ENCODE assay signal across 8 cellular contexts in the genomic region with DNA sequence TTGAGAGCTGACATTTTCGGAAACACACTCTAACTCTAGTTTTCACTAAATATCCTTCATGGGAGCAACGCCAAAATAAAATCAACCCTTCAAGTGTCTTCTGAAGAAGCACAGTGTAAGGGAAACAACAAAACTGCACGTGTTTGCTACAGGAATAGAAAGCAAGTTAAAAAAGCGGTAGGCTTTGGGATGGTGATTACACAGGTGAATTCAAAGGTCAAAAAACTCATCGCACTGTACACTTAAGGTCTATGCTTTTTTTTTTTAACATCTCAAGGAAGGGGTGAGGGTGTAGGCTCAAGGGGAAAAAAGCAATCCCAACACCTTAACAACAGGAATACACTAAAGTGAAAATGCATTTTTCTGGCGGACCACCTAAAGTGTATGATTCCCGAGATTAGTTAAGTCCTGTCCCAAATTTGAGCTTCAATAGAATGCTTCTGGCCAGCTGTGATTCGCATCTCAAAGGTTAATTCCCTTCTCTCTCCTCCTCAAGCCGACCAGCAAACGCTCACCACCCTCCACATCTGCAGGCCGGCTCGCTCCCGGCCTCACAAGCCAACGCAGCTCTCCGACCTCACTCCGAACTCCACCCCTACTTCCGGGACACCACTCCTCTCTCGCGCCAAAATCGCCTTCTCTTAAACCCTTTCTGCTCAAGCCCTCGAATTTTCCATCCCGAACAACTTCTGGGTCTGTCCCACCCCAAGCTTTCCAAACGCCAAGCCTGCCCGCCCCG. TPM values are rescaled to one million over a fixed set of nuclear protein-coding genes. Genes with fewer than 3 reads are reported as not detected.
A peak's percentile ranks its signal among the peaks of the same experiment; 100 is the strongest.
DNase-seq lines count a peak whose midpoint lies in the region; ATAC-seq and TF ChIP-seq lines count a peak whose summit lies in the region.

No MANE protein-coding gene starts in this region.

- no peaks in the 10 kb centered on the region for H3K27me3 Mint-ChIP-seq in T-helper 17 cell

- H3K4me3 ChIP-seq in Loucy (ENCODE audit: low read length, poor library complexity, severe bottlenecking) (peak overlapping the region; percentile 98), dorsolateral prefrontal cortex (peak overlapping the region; percentile 56 to 97 (median 87)), liver (ENCODE audit: low read depth in 1 of 3, low read length in 3 of 3) (peak overlapping the region; percentile 91 to 97 (median 93))

- H3K79me2 ChIP-seq in Loucy (ENCODE audit: insufficient read depth, low read length), result peaks cover 61% of the 10 kb centered on the region

- H2AFZ ChIP-seq in Loucy (ENCODE audit: low read length), result peak overlapping the region; percentile 71; the same call in 1 of the 2 replicates

- under 1% methylated on average over 25 of the region's 25 CpGs for WGBS in liver

- H3K4me2 ChIP-seq in Loucy (ENCODE audit: low read depth, low read length, poor library complexity, severe bottlenecking), result peak overlapping the region; percentile 95

- peak overlapping the region in 56 of 59 donors; percentile 81 to 100 (median 97) for H3K27ac ChIP-seq in dorsolateral prefrontal cortex
- peak overlapping the region; percentile 95 to 97 for H3K27ac ChIP-seq in liver (ENCODE audit: low read depth in 1 of 2, low read length in 2 of 2)

- H3K4me1 ChIP-seq in Loucy (ENCODE audit: insufficient read depth, low read length, poor library complexity, severe bottlenecking), result peaks cover 37% of the 10 kb centered on the region
- peaks cover 5 to 37% (median 16%) of the 10 kb centered on the region in 4 donors for H3K4me1 ChIP-seq in liver (ENCODE audit: control insufficient read depth in 4 of 4, insufficient read depth in 4 of 4, low read length in 3 of 4)

- no peak for TF ChIP-seq CTCF in Loucy (conservative IDR thresholded peaks at IDR 0.05; ENCODE audit: low read length)
- TF ChIP-seq CTCF in dorsolateral prefrontal cortex (IDR thresholded peaks at IDR 0.05 in 54 of 56, conservative IDR thresholded peaks at IDR 0.05 in 2 of 56; ENCODE audit: low read depth in 1 of 56, partially characterized antibody in 56 of 56), result no peak
- no peak for TF ChIP-seq CTCF in liver (IDR thresholded peaks at IDR 0.05; ENCODE audit: low read depth, low read length, missing input control)

- H3K27me3 ChIP-seq in Loucy (ENCODE audit: insufficient read depth, low read length, poor library complexity, severe bottlenecking), result no peaks in the 10 kb centered on the region
- no peaks in the 10 kb centered on the region for H3K27me3 ChIP-seq in dorsolateral prefrontal cortex
- no peaks in the 10 kb centered on the region for H3K27me3 ChIP-seq in liver (ENCODE audit: control insufficient read depth in 4 of 4, insufficient read depth in 4 of 4, low read length in 3 of 4)

- no peaks in the 10 kb centered on the region for H3K9me2 ChIP-seq in Loucy (replicated peaks; ENCODE audit: low read depth, low read length)

- no peak for ATAC-seq in T-helper 17 cell

- H3K4me3 Mint-ChIP-seq in T-helper 17 cell, result peak overlapping the region; percentile 99

- H3K9ac ChIP-seq in Loucy (ENCODE audit: low read depth, low read length, poor library complexity, severe bottlenecking), result peak overlapping the region; percentile 93
- peak overlapping the region; percentile 62 to 77 for H3K9ac ChIP-seq in liver (ENCODE audit: low read depth in 1 of 2, low read length in 2 of 2)

- intact Hi-C loops in dorsolateral prefrontal cortex (cut with DNase I), result loop anchor here (2.0 to 10.0 kb wide), 3 partner anchors 30 to 348 kb away; no protein-coding TSS in a partner anchor

- H3K9me3 ChIP-seq in Loucy (ENCODE audit: insufficient read depth, low read depth, low read length), result no peaks in the 10 kb centered on the region
- H3K9me3 ChIP-seq in T-helper 17 cell (ENCODE audit: control insufficient read depth, low read length, poor library complexity, severe bottlenecking), result no peaks in the 10 kb centered on the region
- H3K9me3 ChIP-seq in liver (ENCODE audit: control insufficient read depth in 4 of 4, low read length in 3 of 4), result no peaks in the 10 kb centered on the region

- no peak for TF ChIP-seq RAD21 in liver (IDR thresholded peaks at IDR 0.05)

- H3K27ac Mint-ChIP-seq in T-helper 17 cell, result peak overlapping the region; percentile 99

- peak; percentile 42 for DNase-seq in activated naive CD4-positive, alpha-beta T cell treated with Interleukin-2 at 50 U/mL for 16 hours
- no peak for DNase-seq in activated naive CD4-positive, alpha-beta T cell (lab: John Stamatoyannopoulos, UW)
- DNase-seq in HCEC 1CT (peak; percentile 70), T-helper 17 cell (no peak), dorsolateral prefrontal cortex (peak in 5 of 10 donors; percentile 9 to 58 (median 21))
- peak; percentile 16 for DNase-seq in stimulated activated CD8-positive, alpha-beta memory T cell treated with anti-CD3 and anti-CD28 coated beads, Interleukin-4, amount 100 ng/mL, for 24 hours (ENCODE audit: low read depth)

- H3K4me1 Mint-ChIP-seq in T-helper 17 cell, result peaks cover 62% of the 10 kb centered on the region

- H3K36me3 Mint-ChIP-seq in T-helper 17 cell (ENCODE audit: low read depth), result peaks cover 7% of the 10 kb centered on the region

- no peaks in the 10 kb centered on the region for H3K36me3 ChIP-seq in Loucy (ENCODE audit: insufficient read depth, low read length)
- no peaks in the 10 kb centered on the region for H3K36me3 ChIP-seq in liver (ENCODE audit: control insufficient read depth in 4 of 4, insufficient read depth in 3 of 4, low read depth in 1 of 4, low read length in 3 of 4)

- no peaks in the 10 kb centered on the region for H3F3A ChIP-seq in Loucy (ENCODE audit: low read depth)

- peaks cover 53% of the 10 kb centered on the region for H4K20me1 ChIP-seq in Loucy (ENCODE audit: insufficient read depth, low read length, poor library complexity, severe bottlenecking)

TF ChIP-seq in liver, 16 proteins besides CTCF, POLR2A, EP300 and RAD21 (continues in another document):
- TF ChIP-seq SP1 (IDR thresholded peaks at IDR 0.05), result no peak
- TF ChIP-seq JUND (IDR thresholded peaks at IDR 0.05), result no peak
- TF ChIP-seq GABPA (IDR thresholded peaks at IDR 0.05 in 1 of 2, conservative IDR thresholded peaks at IDR 0.05 in 1 of 2), result no peak
- TF ChIP-seq YY1 (IDR thresholded peaks at IDR 0.05), result peak; percentile 8
- TF ChIP-seq HNF4A (conservative IDR thresholded peaks at IDR 0.05), result peak; percentile 12 to 15
- TF ChIP-seq, protein P1, sequence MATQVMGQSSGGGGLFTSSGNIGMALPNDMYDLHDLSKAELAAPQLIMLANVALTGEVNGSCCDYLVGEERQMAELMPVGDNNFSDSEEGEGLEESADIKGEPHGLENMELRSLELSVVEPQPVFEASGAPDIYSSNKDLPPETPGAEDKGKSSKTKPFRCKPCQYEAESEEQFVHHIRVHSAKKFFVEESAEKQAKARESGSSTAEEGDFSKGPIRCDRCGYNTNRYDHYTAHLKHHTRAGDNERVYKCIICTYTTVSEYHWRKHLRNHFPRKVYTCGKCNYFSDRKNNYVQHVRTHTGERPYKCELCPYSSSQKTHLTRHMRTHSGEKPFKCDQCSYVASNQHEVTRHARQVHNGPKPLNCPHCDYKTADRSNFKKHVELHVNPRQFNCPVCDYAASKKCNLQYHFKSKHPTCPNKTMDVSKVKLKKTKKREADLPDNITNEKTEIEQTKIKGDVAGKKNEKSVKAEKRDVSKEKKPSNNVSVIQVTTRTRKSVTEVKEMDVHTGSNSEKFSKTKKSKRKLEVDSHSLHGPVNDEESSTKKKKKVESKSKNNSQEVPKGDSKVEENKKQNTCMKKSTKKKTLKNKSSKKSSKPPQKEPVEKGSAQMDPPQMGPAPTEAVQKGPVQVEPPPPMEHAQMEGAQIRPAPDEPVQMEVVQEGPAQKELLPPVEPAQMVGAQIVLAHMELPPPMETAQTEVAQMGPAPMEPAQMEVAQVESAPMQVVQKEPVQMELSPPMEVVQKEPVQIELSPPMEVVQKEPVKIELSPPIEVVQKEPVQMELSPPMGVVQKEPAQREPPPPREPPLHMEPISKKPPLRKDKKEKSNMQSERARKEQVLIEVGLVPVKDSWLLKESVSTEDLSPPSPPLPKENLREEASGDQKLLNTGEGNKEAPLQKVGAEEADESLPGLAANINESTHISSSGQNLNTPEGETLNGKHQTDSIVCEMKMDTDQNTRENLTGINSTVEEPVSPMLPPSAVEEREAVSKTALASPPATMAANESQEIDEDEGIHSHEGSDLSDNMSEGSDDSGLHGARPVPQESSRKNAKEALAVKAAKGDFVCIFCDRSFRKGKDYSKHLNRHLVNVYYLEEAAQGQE (IDR thresholded peaks at IDR 0.05), result no peak
- TF ChIP-seq TAF1 (conservative IDR thresholded peaks at IDR 0.05), result no peak
- TF ChIP-seq, protein P2, sequence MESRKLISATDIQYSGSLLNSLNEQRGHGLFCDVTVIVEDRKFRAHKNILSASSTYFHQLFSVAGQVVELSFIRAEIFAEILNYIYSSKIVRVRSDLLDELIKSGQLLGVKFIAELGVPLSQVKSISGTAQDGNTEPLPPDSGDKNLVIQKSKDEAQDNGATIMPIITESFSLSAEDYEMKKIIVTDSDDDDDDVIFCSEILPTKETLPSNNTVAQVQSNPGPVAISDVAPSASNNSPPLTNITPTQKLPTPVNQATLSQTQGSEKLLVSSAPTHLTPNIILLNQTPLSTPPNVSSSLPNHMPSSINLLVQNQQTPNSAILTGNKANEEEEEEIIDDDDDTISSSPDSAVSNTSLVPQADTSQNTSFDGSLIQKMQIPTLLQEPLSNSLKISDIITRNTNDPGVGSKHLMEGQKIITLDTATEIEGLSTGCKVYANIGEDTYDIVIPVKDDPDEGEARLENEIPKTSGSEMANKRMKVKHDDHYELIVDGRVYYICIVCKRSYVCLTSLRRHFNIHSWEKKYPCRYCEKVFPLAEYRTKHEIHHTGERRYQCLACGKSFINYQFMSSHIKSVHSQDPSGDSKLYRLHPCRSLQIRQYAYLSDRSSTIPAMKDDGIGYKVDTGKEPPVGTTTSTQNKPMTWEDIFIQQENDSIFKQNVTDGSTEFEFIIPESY (IDR thresholded peaks at IDR 0.05), result no peak
- TF ChIP-seq NR2F2 (IDR thresholded peaks at IDR 0.05), result no peak
- no peak for TF ChIP-seq HNF4G (IDR thresholded peaks at IDR 0.05)
- no peak for TF ChIP-seq EGR1 (IDR thresholded peaks at IDR 0.05; ENCODE audit: low read depth in 2 of 2)
- peak in 1 of 2 donors; percentile 14 for TF ChIP-seq RXRA (IDR thresholded peaks at IDR 0.05)
- TF ChIP-seq FOXA1 (IDR thresholded peaks at IDR 0.05), result no peak
- TF ChIP-seq, protein P3, sequence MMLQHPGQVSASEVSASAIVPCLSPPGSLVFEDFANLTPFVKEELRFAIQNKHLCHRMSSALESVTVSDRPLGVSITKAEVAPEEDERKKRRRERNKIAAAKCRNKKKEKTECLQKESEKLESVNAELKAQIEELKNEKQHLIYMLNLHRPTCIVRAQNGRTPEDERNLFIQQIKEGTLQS (IDR thresholded peaks at IDR 0.05), result no peak
- no peak for TF ChIP-seq FOXA2 (IDR thresholded peaks at IDR 0.05)

RNA-seq across cellular contexts. Expression of a gene that starts 1.1 kb away (rescaled TPM):
- 100 to 1,000 TPM; 156 to 163 TPM for total RNA-seq in T-helper 17 cell
- total RNA-seq in dorsolateral prefrontal cortex, result 100 to 1,000 TPM; 101 to 209 (median 139) TPM
- 10 to 100 TPM; 21.4 to 38.8 TPM for total RNA-seq in liver
- polyA plus RNA-seq in liver, result 10 to 100 TPM; 16.7 to 50.8 TPM

RNA-seq across cellular contexts. Expression of a gene that starts 31.4 kb away (rescaled TPM):
- total RNA-seq in T-helper 17 cell, result under 1 TPM; 0.35 to 0.37 TPM
- total RNA-seq in dorsolateral prefrontal cortex, result 10 to 100 TPM; 19.0 to 43.3 (median 29.8) TPM
- 1 to 10 TPM; 3.6 to 6.1 TPM for total RNA-seq in liver
- polyA plus RNA-seq in liver, result 1 to 10 TPM; 2.6 to 3.3 TPM

Comparison
In these comparisons a context has a peak if more than half of its experiments do, and no peak if none do; other contexts are left out.
1. DNase-seq: peak in activated naive CD4-positive, alpha-beta T cell treated with Interleukin-2 at 50 U/mL for 16 hours (single experiment), HCEC 1CT (single experiment) and stimulated activated CD8-positive, alpha-beta memory T cell treated with anti-CD3 and anti-CD28 coated beads, Interleukin-4, amount 100 ng/mL, for 24 hours (single experiment); none in activated naive CD4-positive, alpha-beta T cell (0 of 4) and T-helper 17 cell (0 of 3).
2. Peak in every context shown above with its lines, with median percentiles within 50 percentile points of each other: H3K4me3 ChIP-seq.